In the genomic region with DNA sequence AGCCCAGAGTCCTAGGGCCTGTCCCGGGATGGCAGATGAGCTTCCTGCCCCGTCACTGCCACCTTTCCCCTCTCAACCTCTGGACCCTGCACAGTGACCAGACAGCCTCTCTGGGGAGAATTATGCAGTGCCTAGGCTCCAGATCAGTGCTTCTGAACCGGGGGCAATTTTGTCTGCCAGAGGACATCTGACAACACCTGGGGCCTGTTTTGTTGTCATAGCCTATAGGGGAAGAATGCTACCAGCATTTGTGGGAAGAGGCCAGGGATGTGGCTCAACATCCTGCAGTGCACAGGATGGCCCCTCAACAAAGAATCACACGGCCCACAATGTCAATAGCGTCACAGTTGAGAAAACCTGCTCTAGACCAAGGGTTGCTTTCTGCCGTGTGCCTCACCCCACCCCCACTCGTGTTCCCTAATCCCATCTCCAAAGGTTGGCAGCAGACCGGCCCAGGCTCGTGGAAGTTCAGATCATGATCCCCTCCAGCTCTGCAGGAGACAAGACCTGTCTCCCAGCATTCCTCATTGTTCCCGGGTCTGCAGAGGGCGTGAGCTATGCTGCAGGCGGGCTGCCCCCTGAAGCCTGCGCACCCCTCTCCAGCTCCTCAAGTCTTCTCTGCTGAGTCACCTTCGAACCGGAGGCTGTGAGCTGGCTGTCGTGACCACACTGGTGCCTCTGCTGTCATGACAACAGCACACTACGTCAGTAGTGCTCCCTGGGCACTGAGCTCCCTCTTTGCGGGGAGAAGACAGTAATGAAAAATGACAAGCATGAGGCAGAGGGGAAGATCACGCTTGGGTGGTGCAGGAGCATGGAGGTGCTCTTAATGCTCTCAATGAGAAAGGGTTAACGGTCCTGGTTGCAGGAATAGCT, we compare ENCODE assay signal across 8 cellular contexts. TPM values are rescaled to one million over a fixed set of nuclear protein-coding genes. Genes with fewer than 3 reads are reported as not detected.
DNase-seq lines count a peak whose midpoint lies in the region; ATAC-seq and TF ChIP-seq lines count a peak whose summit lies in the region.

No MANE protein-coding gene starts in this region.

- H3K4me3 Mint-ChIP-seq in CD4-positive, alpha-beta T cell = peak overlapping the region; percentile 96
- peak overlapping the region; percentile 96 for H3K4me3 Mint-ChIP-seq in endodermal cell

- H3K27ac Mint-ChIP-seq in CD4-positive, alpha-beta T cell = peak overlapping the region; percentile 90
- H3K27ac Mint-ChIP-seq in endodermal cell = peak overlapping the region; percentile 94

- WGBS in endodermal cell (ENCODE audit: insufficient coverage in 1 of 2, insufficient read length in 1 of 2), 2 experiments = 32 to 53% methylated on average over 10 to 20 of the region's 20 CpGs

- H3K4me3 ChIP-seq in HEK293 (ENCODE audit: low read depth, low read length) (peak overlapping the region; percentile 73; the same call in 1 of the 2 replicates), NT2/D1 (ENCODE audit: insufficient read length, low read depth) (peak overlapping the region; percentile 99), endodermal cell (ENCODE audit: low read length) (peak overlapping the region; percentile 95)

- H3K9me3 ChIP-seq in CD4-positive, alpha-beta T cell (ENCODE audit: control insufficient read depth, low read length) = no peaks in the 10 kb centered on the region
- H3K9me3 ChIP-seq in HEK293 (ENCODE audit: control insufficient read depth, insufficient read depth, low read depth, low read length) = no peaks in the 10 kb centered on the region
- no peaks in the 10 kb centered on the region for H3K9me3 ChIP-seq in NT2/D1 (ENCODE audit: insufficient read depth, low read length)
- no peaks in the 10 kb centered on the region for H3K9me3 ChIP-seq in endodermal cell (ENCODE audit: control insufficient read depth, low read length)

- POLR2A ChIA-PET in CD4-positive, alpha-beta T cell (lab: Charles Lee) = interaction anchor here (0.7 to 1.6 kb wide), 7 partner anchors 40 to 197 kb away, joined by 3 to 15 read pairs (median 3); a partner anchor contains a TSS
- POLR2A ChIA-PET in HEK293 (lab: Yijun Ruan, JAX) = interaction anchor here (0.7 to 4.7 kb wide), 9 partner anchors 10 to 319 kb away, joined by 3 to 24 read pairs (median 4); a partner anchor contains a TSS

- peak overlapping the region; percentile 100 for H3K9ac ChIP-seq in NT2/D1 (ENCODE audit: insufficient read length, low read depth)
- peak overlapping the region; percentile 96 for H3K9ac ChIP-seq in endodermal cell (ENCODE audit: extremely low read depth, low read length, poor library complexity, severe bottlenecking)

- H3K4me1 ChIP-seq in HEK293 (ENCODE audit: control insufficient read depth, insufficient read depth, low read length) = peaks cover 12% of the 10 kb centered on the region
- H3K4me1 ChIP-seq in NT2/D1 (ENCODE audit: insufficient read depth, insufficient read length) = peaks cover 42% of the 10 kb centered on the region
- peaks cover 3% of the 10 kb centered on the region for H3K4me1 ChIP-seq in endodermal cell (ENCODE audit: control insufficient read depth, insufficient read depth, low read length)

- peak; percentile 61 for ATAC-seq in CD4-positive, alpha-beta T cell (ENCODE audit: poor library complexity)
- no peak for ATAC-seq in GM18870 (IDR thresholded peaks at IDR 0.05; ENCODE audit: unreplicated experiment)

- H3K36me3 Mint-ChIP-seq in CD4-positive, alpha-beta T cell (ENCODE audit: low read depth) = peaks cover 87% of the 10 kb centered on the region
- H3K36me3 Mint-ChIP-seq in endodermal cell (ENCODE audit: low read depth) = peaks cover 73% of the 10 kb centered on the region

- no peak for TF ChIP-seq CTCF in CD4-positive, alpha-beta T cell (IDR thresholded peaks at IDR 0.05)
- TF ChIP-seq CTCF in HEK293 (tag by site-specific recombination; IDR thresholded peaks at IDR 0.05) (no peak), endodermal cell (conservative IDR thresholded peaks at IDR 0.05) (no peak)

- peaks cover 46% of the 10 kb centered on the region for H3K4me1 Mint-ChIP-seq in CD4-positive, alpha-beta T cell (ENCODE audit: low read depth)
- H3K4me1 Mint-ChIP-seq in endodermal cell = peaks cover 27% of the 10 kb centered on the region

- intact Hi-C loops in CD4-positive, alpha-beta T cell (cut with DNase I, micrococcal nuclease) = no loop called here

- H3K36me3 ChIP-seq in HEK293 (ENCODE audit: control insufficient read depth in 2 of 2, insufficient read depth in 1 of 2, low read length in 2 of 2) (peaks cover 33 to 79% of the 10 kb centered on the region in 2 experiments), NT2/D1 (ENCODE audit: insufficient read depth, insufficient read length, low read length) (peaks cover 81% of the 10 kb centered on the region), endodermal cell (ENCODE audit: control insufficient read depth, insufficient read depth, low read length) (peaks cover 71% of the 10 kb centered on the region)

- H3K9me3 Mint-ChIP-seq in CD4-positive, alpha-beta T cell = no peaks in the 10 kb centered on the region
- no peaks in the 10 kb centered on the region for H3K9me3 Mint-ChIP-seq in endodermal cell

- H3K27ac ChIP-seq in CD4-positive, alpha-beta T cell (ENCODE audit: low read depth, low read length) = peak overlapping the region; percentile 93
- peak overlapping the region; percentile 93 for H3K27ac ChIP-seq in HEK293 (ENCODE audit: extremely low read depth, low read depth, low read length)
- peak overlapping the region; percentile 92 for H3K27ac ChIP-seq in endodermal cell (ENCODE audit: low read depth, low read length)

- H3K27me3 Mint-ChIP-seq in CD4-positive, alpha-beta T cell = no peaks in the 10 kb centered on the region
- no peaks in the 10 kb centered on the region for H3K27me3 Mint-ChIP-seq in endodermal cell (ENCODE audit: insufficient read depth)

- no peaks in the 10 kb centered on the region for H3K27me3 ChIP-seq in CD4-positive, alpha-beta T cell (ENCODE audit: control insufficient read depth, insufficient read depth, low read length)
- H3K27me3 ChIP-seq in NT2/D1 (ENCODE audit: insufficient read depth, insufficient read length) (no peaks in the 10 kb centered on the region), endodermal cell (ENCODE audit: control insufficient read depth, insufficient read depth, low read length, poor library complexity, severe bottlenecking) (no peaks in the 10 kb centered on the region)

- CTCF ChIA-PET in CD4-positive, alpha-beta T cell (lab: Charles Lee) = interaction anchor here (0.7 to 1.3 kb wide), 6 partner anchors 22 to 209 kb away, joined by 3 to 7 read pairs (median 4); no protein-coding TSS in a partner anchor
- CTCF ChIA-PET in HEK293 (lab: Yijun Ruan, JAX) = interaction anchor here (0.9 to 1.6 kb wide), 4 partner anchors 11 to 206 kb away, joined by 3 to 6 read pairs (median 3); a partner anchor contains a TSS

- DNase-seq in CD4-positive, alpha-beta T cell = peak; percentile 55 to 88 (median 72)
- DNase-seq in NT2/D1 (ENCODE audit: low read depth, low spot score) (peak; percentile 88), endodermal cell (peak; percentile 89), middle frontal gyrus (ENCODE audit: extremely low spot score, low spot score) (peak; percentile 76)
- DNase-seq in activated CD8-positive, alpha-beta memory T cell treated with anti-CD3 and anti-CD28 coated beads, Interleukin-2, amount 50 U/mL, for 1 hour (ENCODE audit: extremely low read depth) = peak; percentile 83
- peak; percentile 72 to 88 for DNase-seq in stimulated activated CD8-positive, alpha-beta memory T cell treated with anti-CD3 and anti-CD28 coated beads, Interleukin-15, amount 100 ng/mL, for 4 hours (ENCODE audit: low read depth in 2 of 2)

TF ChIP-seq in HEK293, 187 proteins besides CTCF, POLR2A, EP300 and RAD21 (continues in another document):
- no peak for TF ChIP-seq ZNF561 (tag by site-specific recombination; IDR thresholded peaks at IDR 0.05; ENCODE audit: borderline replicate concordance)
- TF ChIP-seq ZNF837 (tag by site-specific recombination; IDR thresholded peaks at IDR 0.05) = no peak
- TF ChIP-seq ZBTB48 (tag by site-specific recombination; IDR thresholded peaks at IDR 0.05) = peak; percentile 62
- TF ChIP-seq ZNF660 (tag by site-specific recombination; IDR thresholded peaks at IDR 0.05) = 0 out of 2 replicates have a peak, but pooled peaks have one; percentile 1
- peak; percentile 72; the same call in 1 of the 2 replicates for TF ChIP-seq ZNF394 (tag by site-specific recombination; IDR thresholded peaks at IDR 0.05; ENCODE audit: borderline replicate concordance)
- TF ChIP-seq ZNF350 (tag by site-specific recombination; IDR thresholded peaks at IDR 0.05) = no peak
- TF ChIP-seq EGR2 (tag by site-specific recombination; IDR thresholded peaks at IDR 0.05; ENCODE audit: low read depth) = no peak
- TF ChIP-seq ZNF621 (tag by site-specific recombination; IDR thresholded peaks at IDR 0.05) = no peak
- TF ChIP-seq ZNF549 (tag by site-specific recombination; IDR thresholded peaks at IDR 0.05) = no peak
- no peak for TF ChIP-seq ZNF521 (tag by site-specific recombination; IDR thresholded peaks at IDR 0.05)
- peak; percentile 60; the same call in 1 of the 2 replicates for TF ChIP-seq ZNF76 (tag by site-specific recombination; IDR thresholded peaks at IDR 0.05; ENCODE audit: borderline replicate concordance, low read depth)
- TF ChIP-seq ZNF626 (tag by site-specific recombination; IDR thresholded peaks at IDR 0.05) = no peak
- no peak for TF ChIP-seq ZNF768 (tag by site-specific recombination; IDR thresholded peaks at IDR 0.05)
- TF ChIP-seq ZBTB1 (tag by site-specific recombination; IDR thresholded peaks at IDR 0.05) = no peak
- no peak for TF ChIP-seq ZNF155 (tag by site-specific recombination; IDR thresholded peaks at IDR 0.05)
- TF ChIP-seq ZNF302 (tag by site-specific recombination; IDR thresholded peaks at IDR 0.05; ENCODE audit: low read depth) = no peak
- peak; percentile 96 for TF ChIP-seq ZNF629 (tag by site-specific recombination; IDR thresholded peaks at IDR 0.05)

RNA-seq across cellular contexts. Expression of a gene that starts 2.0 kb away (rescaled TPM):
- 100 to 1,000 TPM; 498 to 508 TPM for total RNA-seq in CD4-positive, alpha-beta T cell
- total RNA-seq in endodermal cell = 1,000 to 10,000 TPM; 2,848 to 5,273 TPM
- polyA plus RNA-seq in endodermal cell (2013, experiment 1 of 2) = 3,905 TPM
- 3,777 TPM for polyA plus RNA-seq in endodermal cell (2013, experiment 2 of 2)

RNA-seq across cellular contexts. Expression of a gene that starts 23.6 kb away (rescaled TPM):
- 10 to 100 TPM; 21.6 to 21.9 TPM for total RNA-seq in CD4-positive, alpha-beta T cell
- 10 to 100 TPM; 10.9 to 30.7 TPM for total RNA-seq in endodermal cell
- polyA plus RNA-seq in endodermal cell (2013, experiment 1 of 2) = 16.6 TPM
- polyA plus RNA-seq in endodermal cell (2013, experiment 2 of 2) = 14.0 TPM

RNA-seq across cellular contexts. Expression of a gene that starts 35.8 kb away (rescaled TPM):
- 10 to 100 TPM; 75.3 to 76.8 TPM for total RNA-seq in CD4-positive, alpha-beta T cell
- total RNA-seq in endodermal cell = 100 to 1,000 TPM in 1 of 2 donors, 10 to 100 TPM in 1; 51.6 to 135 TPM
- polyA plus RNA-seq in endodermal cell (2013, experiment 1 of 2) = 43.2 TPM
- polyA plus RNA-seq in endodermal cell (2013, experiment 2 of 2) = 38.9 TPM

RNA-seq across cellular contexts. Expression of a gene that starts 38.4 kb away (rescaled TPM):
- total RNA-seq in CD4-positive, alpha-beta T cell = 10 to 100 TPM; 13.7 to 14.9 TPM
- total RNA-seq in endodermal cell = 100 to 1,000 TPM in 1 of 2 donors, 10 to 100 TPM in 1; 90.3 to 150 TPM
- polyA plus RNA-seq in endodermal cell (2013, experiment 1 of 2) = 118 TPM
- 118 TPM for polyA plus RNA-seq in endodermal cell (2013, experiment 2 of 2)

RNA-seq across cellular contexts. Expression of a gene that starts 39.2 kb away (rescaled TPM):
- total RNA-seq in CD4-positive, alpha-beta T cell = 10 to 100 TPM; 15.1 to 16.7 TPM
- total RNA-seq in endodermal cell = 100 to 1,000 TPM; 196 to 450 TPM
- polyA plus RNA-seq in endodermal cell (2013, experiment 1 of 2) = 216 TPM
- polyA plus RNA-seq in endodermal cell (2013, experiment 2 of 2) = 234 TPM

Comparison
In these comparisons a context has a peak if more than half of its experiments do, and no peak if none do; other contexts are left out.
1. RNA of a gene that starts 2.0 kb away (total RNA-seq): 2,848 to 5,273 TPM in endodermal cell; 498 to 508 TPM in CD4-positive, alpha-beta T cell; every median in the first group is over 4 times any median in the second.
2. Peak in every context shown above with its lines, with median percentiles within 50 percentile points of each other: DNase-seq, H3K27ac ChIP-seq and H3K4me3 ChIP-seq.